In the genomic region with DNA sequence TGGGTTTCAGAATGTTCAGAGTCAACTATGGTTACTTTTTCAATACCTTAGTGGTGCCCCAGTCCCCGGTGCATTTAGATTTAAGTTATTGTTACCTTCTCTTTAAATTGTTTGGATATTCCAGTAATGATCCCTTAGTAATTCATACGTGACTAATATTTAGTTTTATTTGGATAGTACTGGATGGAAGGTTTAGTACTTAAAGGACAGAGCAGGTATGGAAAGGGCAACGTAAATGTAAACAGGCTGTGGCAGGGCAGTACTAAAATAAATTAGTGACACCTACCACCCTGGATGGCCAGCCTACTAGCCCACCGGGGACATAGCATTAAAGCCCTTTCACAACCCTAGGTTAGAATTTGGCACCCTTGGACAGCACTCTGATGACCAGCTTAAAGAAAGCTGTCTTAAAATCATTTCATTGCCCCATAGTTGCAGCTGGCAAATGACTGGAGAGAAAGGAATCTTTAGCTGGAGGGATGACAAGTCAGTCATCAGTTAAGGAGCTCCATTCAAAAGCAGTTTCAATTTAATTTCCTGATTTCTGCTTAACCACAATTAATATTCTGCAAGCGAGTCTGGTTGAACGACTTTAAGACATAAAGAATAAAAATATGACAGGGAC, we compare ENCODE assay signal across 1 cellular context.
TF ChIP-seq lines count a peak whose summit lies in the region.

No MANE protein-coding gene starts in this region.

TF ChIP-seq in IMR-90, 13 proteins besides CTCF, POLR2A, EP300 and RAD21:
- TF ChIP-seq, protein P1, sequence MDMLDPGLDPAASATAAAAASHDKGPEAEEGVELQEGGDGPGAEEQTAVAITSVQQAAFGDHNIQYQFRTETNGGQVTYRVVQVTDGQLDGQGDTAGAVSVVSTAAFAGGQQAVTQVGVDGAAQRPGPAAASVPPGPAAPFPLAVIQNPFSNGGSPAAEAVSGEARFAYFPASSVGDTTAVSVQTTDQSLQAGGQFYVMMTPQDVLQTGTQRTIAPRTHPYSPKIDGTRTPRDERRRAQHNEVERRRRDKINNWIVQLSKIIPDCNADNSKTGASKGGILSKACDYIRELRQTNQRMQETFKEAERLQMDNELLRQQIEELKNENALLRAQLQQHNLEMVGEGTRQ (IDR thresholded peaks at IDR 0.05; ENCODE audit: low read depth, low read length) = no peak
- TF ChIP-seq CEBPB (IDR thresholded peaks at IDR 0.05; ENCODE audit: low read depth, low read length) = peak; percentile 85
- TF ChIP-seq MAFK (IDR thresholded peaks at IDR 0.05; ENCODE audit: low read depth, low read length) = no peak
- no peak for TF ChIP-seq BHLHE40 (IDR thresholded peaks at IDR 0.05; ENCODE audit: low read depth, low read length)
- no peak for TF ChIP-seq SMC3 (IDR thresholded peaks at IDR 0.05; ENCODE audit: low read depth, low read length)
- no peak for TF ChIP-seq CHD1 (IDR thresholded peaks at IDR 0.05; ENCODE audit: low read depth, low read length)
- no peak for TF ChIP-seq RFX5 (IDR thresholded peaks at IDR 0.05; ENCODE audit: low read depth, low read length)
- TF ChIP-seq FOS (IDR thresholded peaks at IDR 0.05; ENCODE audit: low read depth, low read length) = peak; percentile 6; the same call in 1 of the 2 replicates
